ENCODE assay signal across 8 cellular contexts in genomic region chr5:177370488-177371119, GRCh38. TPM values are rescaled to one million over a fixed set of nuclear protein-coding genes. Genes with fewer than 3 reads are reported as not detected.
DNase-seq lines count a peak whose midpoint lies in the region; ATAC-seq and TF ChIP-seq lines count a peak whose summit lies in the region.

No MANE protein-coding gene starts in this region.

- H3K27me3 ChIP-seq in BJ (ENCODE audit: control insufficient read depth, insufficient read depth, low read length): no peaks in the 10 kb centered on the region; the same call in none of the 2 replicates
- no peaks in the 10 kb centered on the region for H3K27me3 ChIP-seq in left lung

- no peaks in the 10 kb centered on the region for H3K9me3 ChIP-seq in left lung

- peaks cover 20 to 55% of the 10 kb centered on the region in 2 donors for H3K4me1 ChIP-seq in left lung

- CTCF ChIA-PET in BJ (lab: Yijun Ruan, JAX): interaction anchor here (0.6 to 5.7 kb wide), 18 partner anchors 9 to 299 kb away, joined by 3 to 50 read pairs (median 5); partner anchors contain the start of genes LMAN2, RGS14 and SLC34A1

- peak overlapping the region; percentile 49 for H3K4me3 ChIP-seq in BJ (ENCODE audit: low read depth, low read length)
- peak overlapping the region; percentile 37 to 43 for H3K4me3 ChIP-seq in left lung

- ATAC-seq in GM19463 (IDR thresholded peaks at IDR 0.05; ENCODE audit: unreplicated experiment) (peak; percentile 76), left lung (peak; percentile 81)

- DNase-seq in BJ (ENCODE audit: low read depth) (peak; percentile 35), NCI-H1092 (lab: John Stamatoyannopoulos, UW) (peak; percentile 67), dedifferentiated amniotic fluid mesenchymal stem cell (ENCODE audit: extremely low spot score) (peak; percentile 47), left lung (peak; percentile 88 to 90), NOMO-1 treated with DMSO at 0.1 percent for 48 hours (lab: John Stamatoyannopoulos, UW; ENCODE audit: unreplicated experiment) (no peak)
- peak; percentile 38 for DNase-seq in stimulated activated CD8-positive, alpha-beta memory T cell treated with anti-CD3 and anti-CD28 coated beads, Interleukin-15, amount 100 ng/mL, for 24 hours (ENCODE audit: low read depth)

- TF ChIP-seq CTCF in BJ (IDR thresholded peaks at IDR 0.05; ENCODE audit: insufficient read depth, low read depth, low read length) (peak; percentile 68), VCaP (conservative IDR thresholded peaks at IDR 0.05) (peak; percentile 84), left lung (IDR thresholded peaks at IDR 0.05) (no peak)

- intact Hi-C loops in left lung (cut with DNase I): no loop called here

- POLR2A ChIA-PET in BJ (lab: Charles Lee): no interaction called here

- peak overlapping the region; percentile 86 for H3K27ac ChIP-seq in VCaP
- peak overlapping the region in 1 of 2 donors; percentile 77 for H3K27ac ChIP-seq in left lung

- no peaks in the 10 kb centered on the region for H3K36me3 ChIP-seq in BJ (ENCODE audit: control insufficient read depth, insufficient read depth, low read length)
- peaks cover 0 to 31% of the 10 kb centered on the region in 2 donors for H3K36me3 ChIP-seq in left lung

RNA-seq across cellular contexts. Expression of gene RGS14, which starts 12.9 kb away (rescaled TPM):
- polyA plus RNA-seq in BJ (2011; rRNA removed): 4.1 and 6.0 TPM in 2 replicates
- polyA minus RNA-seq in BJ (2011; rRNA and poly(A)+ RNA removed): 3.0 and 3.8 TPM in 2 replicates
- total RNA-seq in left lung: 10 to 100 TPM; 14.2 to 28.2 TPM

RNA-seq across cellular contexts. Expression of gene SLC34A1, which starts 13.6 kb away (rescaled TPM):
- not detected in 2 replicates for polyA plus RNA-seq in BJ (2011; rRNA removed)
- not detected in 2 replicates for polyA minus RNA-seq in BJ (2011; rRNA and poly(A)+ RNA removed)
- not detected for total RNA-seq in left lung

RNA-seq across cellular contexts. Expression of gene LMAN2, which starts 19.1 kb away (rescaled TPM):
- 228 and 248 TPM in 2 replicates for polyA plus RNA-seq in BJ (2011; rRNA removed)
- 185 and 254 TPM in 2 replicates for polyA minus RNA-seq in BJ (2011; rRNA and poly(A)+ RNA removed)
- 100 to 1,000 TPM; 133 to 155 TPM for total RNA-seq in left lung

RNA-seq across cellular contexts. Expression of gene PFN3, which starts 29.9 kb away (rescaled TPM):
- not detected in 2 replicates for polyA plus RNA-seq in BJ (2011; rRNA removed)
- polyA minus RNA-seq in BJ (2011; rRNA and poly(A)+ RNA removed): not detected in 2 replicates
- not detected for total RNA-seq in left lung

RNA-seq across cellular contexts. Expression of gene F12, which starts 38.8 kb away (rescaled TPM):
- 0.67 and 0.69 TPM in 2 replicates for polyA plus RNA-seq in BJ (2011; rRNA removed)
- polyA minus RNA-seq in BJ (2011; rRNA and poly(A)+ RNA removed): not detected in 2 replicates
- total RNA-seq in left lung: 1 to 10 TPM in 1 of 2 donors, under 1 TPM in 1; 0.63 to 1.1 TPM

Comparison
In these comparisons a context has a peak if more than half of its experiments do, and no peak if none do; other contexts are left out.
1. CTCF ChIP-seq: peak in BJ (single experiment) and VCaP (single experiment); none in left lung (0 of 2).